ENCODE assay signal across 1 cellular context in the genomic region with DNA sequence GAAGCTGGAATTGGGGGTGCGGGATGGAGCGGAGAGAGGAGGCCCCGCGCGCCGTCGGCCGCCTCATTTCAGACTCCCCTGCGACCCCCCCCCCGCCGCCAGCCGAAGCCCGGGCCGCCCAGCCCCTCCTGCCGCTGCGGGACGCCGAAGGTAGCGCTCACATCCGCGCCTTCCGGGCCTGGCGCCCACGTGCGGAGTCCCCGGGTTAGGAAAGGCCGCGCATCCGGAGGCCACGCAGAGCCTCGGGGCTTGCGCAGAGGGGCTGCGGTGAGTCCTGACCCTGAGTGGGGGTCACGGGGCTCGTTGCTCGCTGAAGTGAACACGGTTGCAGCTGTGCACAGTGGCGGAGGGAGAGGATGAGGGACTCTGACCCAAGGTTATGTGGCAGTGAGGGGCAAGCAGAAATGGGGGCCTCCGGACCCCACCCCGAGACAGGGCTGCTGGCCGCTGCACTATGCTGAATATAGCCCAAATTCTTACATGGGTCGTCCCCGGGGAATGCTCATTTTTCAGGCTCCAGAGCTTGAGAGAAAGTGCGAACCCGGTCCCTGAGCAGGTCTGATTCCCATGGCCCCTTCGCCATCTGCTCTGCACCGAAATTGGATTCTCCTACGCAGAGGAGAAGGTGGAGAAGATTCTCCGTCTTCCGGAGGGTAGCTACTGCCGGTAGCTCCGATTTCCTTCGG.
TF ChIP-seq lines count a peak whose summit lies in the region.

No MANE protein-coding gene starts in this region.

TF ChIP-seq in HepG2, 621 proteins besides CTCF, POLR2A, EP300 and RAD21 (continued from another document and continues in another):
- TF ChIP-seq, protein P1, sequence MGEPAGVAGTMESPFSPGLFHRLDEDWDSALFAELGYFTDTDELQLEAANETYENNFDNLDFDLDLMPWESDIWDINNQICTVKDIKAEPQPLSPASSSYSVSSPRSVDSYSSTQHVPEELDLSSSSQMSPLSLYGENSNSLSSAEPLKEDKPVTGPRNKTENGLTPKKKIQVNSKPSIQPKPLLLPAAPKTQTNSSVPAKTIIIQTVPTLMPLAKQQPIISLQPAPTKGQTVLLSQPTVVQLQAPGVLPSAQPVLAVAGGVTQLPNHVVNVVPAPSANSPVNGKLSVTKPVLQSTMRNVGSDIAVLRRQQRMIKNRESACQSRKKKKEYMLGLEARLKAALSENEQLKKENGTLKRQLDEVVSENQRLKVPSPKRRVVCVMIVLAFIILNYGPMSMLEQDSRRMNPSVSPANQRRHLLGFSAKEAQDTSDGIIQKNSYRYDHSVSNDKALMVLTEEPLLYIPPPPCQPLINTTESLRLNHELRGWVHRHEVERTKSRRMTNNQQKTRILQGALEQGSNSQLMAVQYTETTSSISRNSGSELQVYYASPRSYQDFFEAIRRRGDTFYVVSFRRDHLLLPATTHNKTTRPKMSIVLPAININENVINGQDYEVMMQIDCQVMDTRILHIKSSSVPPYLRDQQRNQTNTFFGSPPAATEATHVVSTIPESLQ (CRISPR knock-in tag; conservative IDR thresholded peaks at IDR 0.05): no peak
- TF ChIP-seq ELF3 (CRISPR knock-in tag; IDR thresholded peaks at IDR 0.05) (0 out of 2 replicates have a peak, but pooled peaks have one; percentile 3), ZNF101 (CRISPR knock-in tag; IDR thresholded peaks at IDR 0.05; ENCODE audit: borderline replicate concordance, low read depth) (no peak), ZNF350 (CRISPR knock-in tag; IDR thresholded peaks at IDR 0.05; ENCODE audit: borderline replicate concordance, low read depth) (0 out of 2 replicates have a peak, but pooled peaks have one; percentile 43), PHF21A (CRISPR knock-in tag; IDR thresholded peaks at IDR 0.05) (no peak), ZNF460 (CRISPR knock-in tag; IDR thresholded peaks at IDR 0.05; ENCODE audit: borderline replicate concordance) (no peak), ZEB1 (IDR thresholded peaks at IDR 0.05; ENCODE audit: insufficient replicate concordance, low read depth) (no peak), ZNF616 (CRISPR knock-in tag; IDR thresholded peaks at IDR 0.05; ENCODE audit: low read depth) (no peak), HNRNPLL (IDR thresholded peaks at IDR 0.05; ENCODE audit: low read depth, low read length, poor library complexity, severe bottlenecking) (peak; percentile 79), MAFG (CRISPR knock-in tag; IDR thresholded peaks at IDR 0.05) (no peak), REPIN1 (CRISPR knock-in tag; IDR thresholded peaks at IDR 0.05; ENCODE audit: borderline replicate concordance, low read depth) (peak; percentile 46; the same call in 1 of the 2 replicates), PITX1 (CRISPR knock-in tag; IDR thresholded peaks at IDR 0.05) (no peak), TARDBP (CRISPR knock-in tag; IDR thresholded peaks at IDR 0.05) (no peak), MYNN (CRISPR knock-in tag; IDR thresholded peaks at IDR 0.05; ENCODE audit: low read depth) (no peak), ZNF766 (CRISPR knock-in tag; IDR thresholded peaks at IDR 0.05; ENCODE audit: borderline replicate concordance) (no peak; the same call in 1 of the 2 replicates), PLRG1 (conservative IDR thresholded peaks at IDR 0.05) (no peak), ZNF343 (CRISPR knock-in tag; IDR thresholded peaks at IDR 0.05) (0 out of 2 replicates have a peak, but pooled peaks have one; percentile 51), ZBTB7B (CRISPR knock-in tag; IDR thresholded peaks at IDR 0.05) (no peak), ZNF605 (CRISPR knock-in tag; IDR thresholded peaks at IDR 0.05) (0 out of 2 replicates have a peak, but pooled peaks have one; percentile 52), POLR2G (IDR thresholded peaks at IDR 0.05; ENCODE audit: low read depth, low read length) (peak; percentile 42; the same call in 1 of the 2 replicates), HNRNPL (IDR thresholded peaks at IDR 0.05; ENCODE audit: low read depth, low read length) (no peak), ZBTB20 (CRISPR knock-in tag; IDR thresholded peaks at IDR 0.05; ENCODE audit: borderline replicate concordance, low read depth) (no peak), ZNF572 (CRISPR knock-in tag; IDR thresholded peaks at IDR 0.05) (no peak), HES4 (CRISPR knock-in tag; IDR thresholded peaks at IDR 0.05; ENCODE audit: borderline replicate concordance) (peak; percentile 83; the same call in 1 of the 2 replicates), THYN1 (CRISPR knock-in tag; IDR thresholded peaks at IDR 0.05; ENCODE audit: borderline replicate concordance, low read depth) (no peak)
- TF ChIP-seq, protein P2, sequence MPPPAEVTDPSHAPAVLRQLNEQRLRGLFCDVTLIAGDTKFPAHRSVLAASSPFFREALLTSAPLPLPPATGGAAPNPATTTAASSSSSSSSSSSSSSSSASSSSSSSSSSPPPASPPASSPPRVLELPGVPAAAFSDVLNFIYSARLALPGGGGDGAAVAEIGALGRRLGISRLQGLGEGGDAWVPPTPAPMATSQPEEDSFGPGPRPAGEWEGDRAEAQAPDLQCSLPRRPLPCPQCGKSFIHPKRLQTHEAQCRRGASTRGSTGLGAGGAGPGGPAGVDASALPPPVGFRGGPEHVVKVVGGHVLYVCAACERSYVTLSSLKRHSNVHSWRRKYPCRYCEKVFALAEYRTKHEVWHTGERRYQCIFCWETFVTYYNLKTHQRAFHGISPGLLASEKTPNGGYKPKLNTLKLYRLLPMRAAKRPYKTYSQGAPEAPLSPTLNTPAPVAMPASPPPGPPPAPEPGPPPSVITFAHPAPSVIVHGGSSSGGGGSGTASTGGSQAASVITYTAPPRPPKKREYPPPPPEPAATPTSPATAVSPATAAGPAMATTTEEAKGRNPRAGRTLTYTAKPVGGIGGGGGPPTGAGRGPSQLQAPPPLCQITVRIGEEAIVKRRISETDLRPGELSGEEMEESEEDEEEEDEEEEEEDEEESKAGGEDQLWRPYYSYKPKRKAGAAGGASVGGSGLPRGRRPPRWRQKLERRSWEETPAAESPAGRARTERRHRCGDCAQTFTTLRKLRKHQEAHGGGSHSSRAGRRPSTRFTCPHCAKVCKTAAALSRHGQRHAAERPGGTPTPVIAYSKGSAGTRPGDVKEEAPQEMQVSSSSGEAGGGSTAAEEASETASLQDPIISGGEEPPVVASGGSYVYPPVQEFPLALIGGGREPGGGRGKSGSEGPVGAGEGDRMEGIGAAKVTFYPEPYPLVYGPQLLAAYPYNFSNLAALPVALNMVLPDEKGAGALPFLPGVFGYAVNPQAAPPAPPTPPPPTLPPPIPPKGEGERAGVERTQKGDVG (CRISPR knock-in tag; IDR thresholded peaks at IDR 0.05; ENCODE audit: borderline replicate concordance): no peak
- TF ChIP-seq, protein P3, sequence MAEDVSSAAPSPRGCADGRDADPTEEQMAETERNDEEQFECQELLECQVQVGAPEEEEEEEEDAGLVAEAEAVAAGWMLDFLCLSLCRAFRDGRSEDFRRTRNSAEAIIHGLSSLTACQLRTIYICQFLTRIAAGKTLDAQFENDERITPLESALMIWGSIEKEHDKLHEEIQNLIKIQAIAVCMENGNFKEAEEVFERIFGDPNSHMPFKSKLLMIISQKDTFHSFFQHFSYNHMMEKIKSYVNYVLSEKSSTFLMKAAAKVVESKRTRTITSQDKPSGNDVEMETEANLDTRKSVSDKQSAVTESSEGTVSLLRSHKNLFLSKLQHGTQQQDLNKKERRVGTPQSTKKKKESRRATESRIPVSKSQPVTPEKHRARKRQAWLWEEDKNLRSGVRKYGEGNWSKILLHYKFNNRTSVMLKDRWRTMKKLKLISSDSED (CRISPR knock-in tag; IDR thresholded peaks at IDR 0.05): no peak; the same call in 1 of the 2 replicates
- TF ChIP-seq, protein P4, sequence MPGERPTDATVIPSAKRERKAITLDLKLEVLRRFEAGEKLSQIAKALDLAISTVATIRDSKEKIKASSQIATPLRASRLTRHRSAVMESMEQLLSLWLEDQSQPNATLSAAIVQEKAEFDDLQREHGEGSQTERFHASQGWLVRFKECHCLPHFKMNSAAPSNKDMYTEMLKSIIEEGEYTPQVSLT (CRISPR knock-in tag; IDR thresholded peaks at IDR 0.05; ENCODE audit: borderline replicate concordance, low read depth): no peak
- TF ChIP-seq, protein P5, sequence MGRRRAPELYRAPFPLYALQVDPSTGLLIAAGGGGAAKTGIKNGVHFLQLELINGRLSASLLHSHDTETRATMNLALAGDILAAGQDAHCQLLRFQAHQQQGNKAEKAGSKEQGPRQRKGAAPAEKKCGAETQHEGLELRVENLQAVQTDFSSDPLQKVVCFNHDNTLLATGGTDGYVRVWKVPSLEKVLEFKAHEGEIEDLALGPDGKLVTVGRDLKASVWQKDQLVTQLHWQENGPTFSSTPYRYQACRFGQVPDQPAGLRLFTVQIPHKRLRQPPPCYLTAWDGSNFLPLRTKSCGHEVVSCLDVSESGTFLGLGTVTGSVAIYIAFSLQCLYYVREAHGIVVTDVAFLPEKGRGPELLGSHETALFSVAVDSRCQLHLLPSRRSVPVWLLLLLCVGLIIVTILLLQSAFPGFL (CRISPR knock-in tag; IDR thresholded peaks at IDR 0.05): 0 out of 2 replicates have a peak, but pooled peaks have one; percentile 24
- TF ChIP-seq, protein P6, sequence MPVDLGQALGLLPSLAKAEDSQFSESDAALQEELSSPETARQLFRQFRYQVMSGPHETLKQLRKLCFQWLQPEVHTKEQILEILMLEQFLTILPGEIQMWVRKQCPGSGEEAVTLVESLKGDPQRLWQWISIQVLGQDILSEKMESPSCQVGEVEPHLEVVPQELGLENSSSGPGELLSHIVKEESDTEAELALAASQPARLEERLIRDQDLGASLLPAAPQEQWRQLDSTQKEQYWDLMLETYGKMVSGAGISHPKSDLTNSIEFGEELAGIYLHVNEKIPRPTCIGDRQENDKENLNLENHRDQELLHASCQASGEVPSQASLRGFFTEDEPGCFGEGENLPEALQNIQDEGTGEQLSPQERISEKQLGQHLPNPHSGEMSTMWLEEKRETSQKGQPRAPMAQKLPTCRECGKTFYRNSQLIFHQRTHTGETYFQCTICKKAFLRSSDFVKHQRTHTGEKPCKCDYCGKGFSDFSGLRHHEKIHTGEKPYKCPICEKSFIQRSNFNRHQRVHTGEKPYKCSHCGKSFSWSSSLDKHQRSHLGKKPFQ (CRISPR knock-in tag; IDR thresholded peaks at IDR 0.05; ENCODE audit: insufficient replicate concordance): no peak
- TF ChIP-seq, protein P7, sequence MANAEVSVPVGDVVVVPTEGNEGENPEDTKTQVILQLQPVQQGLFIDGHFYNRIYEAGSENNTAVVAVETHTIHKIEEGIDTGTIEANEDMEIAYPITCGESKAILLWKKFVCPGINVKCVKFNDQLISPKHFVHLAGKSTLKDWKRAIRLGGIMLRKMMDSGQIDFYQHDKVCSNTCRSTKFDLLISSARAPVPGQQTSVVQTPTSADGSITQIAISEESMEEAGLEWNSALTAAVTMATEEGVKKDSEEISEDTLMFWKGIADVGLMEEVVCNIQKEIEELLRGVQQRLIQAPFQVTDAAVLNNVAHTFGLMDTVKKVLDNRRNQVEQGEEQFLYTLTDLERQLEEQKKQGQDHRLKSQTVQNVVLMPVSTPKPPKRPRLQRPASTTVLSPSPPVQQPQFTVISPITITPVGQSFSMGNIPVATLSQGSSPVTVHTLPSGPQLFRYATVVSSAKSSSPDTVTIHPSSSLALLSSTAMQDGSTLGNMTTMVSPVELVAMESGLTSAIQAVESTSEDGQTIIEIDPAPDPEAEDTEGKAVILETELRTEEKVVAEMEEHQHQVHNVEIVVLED (CRISPR knock-in tag; IDR thresholded peaks at IDR 0.05; ENCODE audit: borderline replicate concordance): 0 out of 2 replicates have a peak, but pooled peaks have one; percentile 26
- TF ChIP-seq, protein P8, sequence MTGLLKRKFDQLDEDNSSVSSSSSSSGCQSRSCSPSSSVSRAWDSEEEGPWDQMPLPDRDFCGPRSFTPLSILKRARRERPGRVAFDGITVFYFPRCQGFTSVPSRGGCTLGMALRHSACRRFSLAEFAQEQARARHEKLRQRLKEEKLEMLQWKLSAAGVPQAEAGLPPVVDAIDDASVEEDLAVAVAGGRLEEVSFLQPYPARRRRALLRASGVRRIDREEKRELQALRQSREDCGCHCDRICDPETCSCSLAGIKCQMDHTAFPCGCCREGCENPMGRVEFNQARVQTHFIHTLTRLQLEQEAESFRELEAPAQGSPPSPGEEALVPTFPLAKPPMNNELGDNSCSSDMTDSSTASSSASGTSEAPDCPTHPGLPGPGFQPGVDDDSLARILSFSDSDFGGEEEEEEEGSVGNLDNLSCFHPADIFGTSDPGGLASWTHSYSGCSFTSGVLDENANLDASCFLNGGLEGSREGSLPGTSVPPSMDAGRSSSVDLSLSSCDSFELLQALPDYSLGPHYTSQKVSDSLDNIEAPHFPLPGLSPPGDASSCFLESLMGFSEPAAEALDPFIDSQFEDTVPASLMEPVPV (CRISPR knock-in tag; IDR thresholded peaks at IDR 0.05): no peak
- TF ChIP-seq, protein P9, sequence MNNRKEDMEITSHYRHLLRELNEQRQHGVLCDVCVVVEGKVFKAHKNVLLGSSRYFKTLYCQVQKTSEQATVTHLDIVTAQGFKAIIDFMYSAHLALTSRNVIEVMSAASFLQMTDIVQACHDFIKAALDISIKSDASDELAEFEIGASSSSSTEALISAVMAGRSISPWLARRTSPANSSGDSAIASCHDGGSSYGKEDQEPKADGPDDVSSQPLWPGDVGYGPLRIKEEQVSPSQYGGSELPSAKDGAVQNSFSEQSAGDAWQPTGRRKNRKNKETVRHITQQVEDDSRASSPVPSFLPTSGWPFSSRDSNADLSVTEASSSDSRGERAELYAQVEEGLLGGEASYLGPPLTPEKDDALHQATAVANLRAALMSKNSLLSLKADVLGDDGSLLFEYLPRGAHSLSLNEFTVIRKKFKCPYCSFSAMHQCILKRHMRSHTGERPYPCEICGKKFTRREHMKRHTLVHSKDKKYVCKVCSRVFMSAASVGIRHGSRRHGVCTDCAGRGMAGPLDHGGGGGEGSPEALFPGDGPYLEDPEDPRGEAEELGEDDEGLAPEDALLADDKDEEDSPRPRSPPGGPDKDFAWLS (CRISPR knock-in tag; IDR thresholded peaks at IDR 0.05; ENCODE audit: borderline replicate concordance): no peak
- TF ChIP-seq, protein P10, sequence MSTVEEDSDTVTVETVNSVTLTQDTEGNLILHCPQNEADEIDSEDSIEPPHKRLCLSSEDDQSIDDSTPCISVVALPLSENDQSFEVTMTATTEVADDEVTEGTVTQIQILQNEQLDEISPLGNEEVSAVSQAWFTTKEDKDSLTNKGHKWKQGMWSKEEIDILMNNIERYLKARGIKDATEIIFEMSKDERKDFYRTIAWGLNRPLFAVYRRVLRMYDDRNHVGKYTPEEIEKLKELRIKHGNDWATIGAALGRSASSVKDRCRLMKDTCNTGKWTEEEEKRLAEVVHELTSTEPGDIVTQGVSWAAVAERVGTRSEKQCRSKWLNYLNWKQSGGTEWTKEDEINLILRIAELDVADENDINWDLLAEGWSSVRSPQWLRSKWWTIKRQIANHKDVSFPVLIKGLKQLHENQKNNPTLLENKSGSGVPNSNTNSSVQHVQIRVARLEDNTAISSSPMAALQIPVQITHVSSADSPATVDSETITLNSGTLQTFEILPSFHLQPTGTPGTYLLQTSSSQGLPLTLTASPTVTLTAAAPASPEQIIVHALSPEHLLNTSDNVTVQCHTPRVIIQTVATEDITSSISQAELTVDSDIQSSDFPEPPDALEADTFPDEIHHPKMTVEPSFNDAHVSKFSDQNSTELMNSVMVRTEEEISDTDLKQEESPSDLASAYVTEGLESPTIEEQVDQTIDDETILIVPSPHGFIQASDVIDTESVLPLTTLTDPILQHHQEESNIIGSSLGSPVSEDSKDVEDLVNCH (CRISPR knock-in tag; IDR thresholded peaks at IDR 0.05): 0 out of 2 replicates have a peak, but pooled peaks have one; percentile 31
- TF ChIP-seq, protein P11, sequence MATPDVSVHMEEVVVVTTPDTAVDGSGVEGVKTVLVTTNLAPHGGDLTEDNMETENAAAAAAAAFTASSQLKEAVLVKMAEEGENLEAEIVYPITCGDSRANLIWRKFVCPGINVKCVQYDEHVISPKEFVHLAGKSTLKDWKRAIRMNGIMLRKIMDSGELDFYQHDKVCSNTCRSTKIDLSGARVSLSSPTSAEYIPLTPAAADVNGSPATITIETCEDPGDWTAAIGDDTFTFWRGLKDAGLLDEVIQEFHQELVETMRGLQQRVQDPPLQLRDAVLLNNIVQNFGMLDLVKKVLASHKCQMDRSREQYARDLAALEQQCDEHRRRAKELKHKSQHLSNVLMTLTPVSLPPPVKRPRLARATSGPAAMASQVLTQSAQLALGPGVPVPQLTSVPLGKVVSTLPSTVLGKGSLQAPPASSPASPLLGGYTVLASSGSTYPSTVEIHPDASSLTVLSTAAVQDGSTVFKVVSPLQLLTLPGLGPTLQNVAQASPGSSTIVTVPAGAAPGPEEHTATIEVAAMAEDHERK (CRISPR knock-in tag; IDR thresholded peaks at IDR 0.05; ENCODE audit: low read depth): no peak
